ENCODE assay signal across 13 cellular contexts in genomic region chr12:24950231-24950834, GRCh38. TPM values are rescaled to one million over a fixed set of nuclear protein-coding genes. Genes with fewer than 3 reads are reported as not detected.
A peak's percentile ranks its signal among the peaks of the same experiment; 100 is the strongest.
DNase-seq lines count a peak whose midpoint lies in the region; ATAC-seq, FAIRE-seq and TF ChIP-seq lines count a peak whose summit lies in the region.
"Had no signal": no experiment of that assay in that cellular context is flagged by ENCODE, and none has a peak within 500 bp of the region (broad histone marks: within the 10 kb centered on the region; RNA-seq: fewer than 3 reads in every experiment).

No MANE protein-coding gene starts in this region.

- ATAC-seq in GM21390 (IDR thresholded peaks at IDR 0.05; ENCODE audit: unreplicated experiment) (peak; percentile 43), HG03439 (IDR thresholded peaks at IDR 0.05; ENCODE audit: unreplicated experiment) (peak; percentile 41), GM19328 (IDR thresholded peaks at IDR 0.05; ENCODE audit: unreplicated experiment) (no peak)
- no peak for ATAC-seq in activated CD8-positive, alpha-beta T cell treated with anti-CD3 and anti-CD28 coated beads for 36 hours
- ATAC-seq in effector memory CD8-positive, alpha-beta T cell (replicated peaks): no peak
- ATAC-seq: left cardiac atrium, sciatic nerve had no signal

- CTCF ChIA-PET in activated CD8-positive, alpha-beta T cell treated with anti-CD3 and anti-CD28 coated beads for 36 hours (lab: Charles Lee): no interaction called here

- peaks cover 10% of the 10 kb centered on the region for H3K27me3 Mint-ChIP-seq in brain
- H3K27me3 Mint-ChIP-seq in activated CD8-positive, alpha-beta T cell treated with anti-CD3 and anti-CD28 coated beads for 36 hours: peaks cover 31% of the 10 kb centered on the region
- peaks cover 57 to 65% of the 10 kb centered on the region in 2 donors for H3K27me3 Mint-ChIP-seq in effector memory CD8-positive, alpha-beta T cell

- no peaks in the 10 kb centered on the region for H3K36me3 Mint-ChIP-seq in brain
- peaks cover 15% of the 10 kb centered on the region for H3K36me3 Mint-ChIP-seq in activated CD8-positive, alpha-beta T cell treated with anti-CD3 and anti-CD28 coated beads for 36 hours (ENCODE audit: low read depth)
- H3K36me3 Mint-ChIP-seq in effector memory CD8-positive, alpha-beta T cell (ENCODE audit: insufficient read depth): peaks cover 3% of the 10 kb centered on the region

- POLR2A ChIA-PET in activated CD8-positive, alpha-beta T cell treated with anti-CD3 and anti-CD28 coated beads for 36 hours (lab: Charles Lee): no interaction called here

- peaks cover 0 to 3% (median 0%) of the 10 kb centered on the region in 5 experiments for H3K9me3 Mint-ChIP-seq in brain
- H3K9me3 Mint-ChIP-seq in activated CD8-positive, alpha-beta T cell treated with anti-CD3 and anti-CD28 coated beads for 36 hours: no peaks in the 10 kb centered on the region
- H3K9me3 Mint-ChIP-seq in effector memory CD8-positive, alpha-beta T cell: no peaks in the 10 kb centered on the region
- H3K9me3 Mint-ChIP-seq: T-helper 1 cell treated with Interleukin-12 subunit alpha and Interleukin-12 subunit beta and Interleukin-4 antibody, amounts not matched to agents 30 μg/mL and 1 μg/mL, for 36 hours had no signal

- intact Hi-C loops in activated CD8-positive, alpha-beta T cell treated with anti-CD3 and anti-CD28 coated beads for 36 hours (cut with micrococcal nuclease): no loop called here

- H3K4me1 Mint-ChIP-seq in brain: peaks cover 53% of the 10 kb centered on the region
- H3K4me1 Mint-ChIP-seq in activated CD8-positive, alpha-beta T cell treated with anti-CD3 and anti-CD28 coated beads for 36 hours (ENCODE audit: low read depth): peaks cover 45% of the 10 kb centered on the region
- H3K4me1 Mint-ChIP-seq in effector memory CD8-positive, alpha-beta T cell (ENCODE audit: low read depth in 2 of 2): peaks cover 13 to 18% of the 10 kb centered on the region in 2 donors

- FAIRE-seq in GM12892 (lab: Jason Lieb, UNC): peak; percentile 85

- 0 out of 2 replicates have a peak, but pooled peaks have one; percentile 3 for TF ChIP-seq POLR2A in GM12892 (IDR thresholded peaks at IDR 0.05; ENCODE audit: low read depth, low read length)

- TF ChIP-seq CTCF in brain (conservative IDR thresholded peaks at IDR 0.05): no peak
- TF ChIP-seq CTCF in activated CD8-positive, alpha-beta T cell treated with anti-CD3 and anti-CD28 coated beads for 36 hours (IDR thresholded peaks at IDR 0.05): no peak

- peak overlapping the region in 2 of 5 experiments; percentile 23 to 38 for H3K27ac Mint-ChIP-seq in brain
- H3K27ac Mint-ChIP-seq in activated CD8-positive, alpha-beta T cell treated with anti-CD3 and anti-CD28 coated beads for 36 hours: no peak overlapping the region
- no peak overlapping the region for H3K27ac Mint-ChIP-seq in effector memory CD8-positive, alpha-beta T cell

- peak overlapping the region in 3 of 5 experiments; percentile 55 to 90 (median 66) for H3K4me3 Mint-ChIP-seq in brain
- H3K4me3 Mint-ChIP-seq in activated CD8-positive, alpha-beta T cell treated with anti-CD3 and anti-CD28 coated beads for 36 hours: no peak overlapping the region
- H3K4me3 Mint-ChIP-seq in effector memory CD8-positive, alpha-beta T cell: no peak overlapping the region

- DNase-seq in GM12892 (ENCODE audit: insufficient read length) (no peak), NCI-H2171 (lab: John Stamatoyannopoulos, UW) (no peak)
- no peak for DNase-seq in activated CD8-positive, alpha-beta T cell treated with anti-CD3 and anti-CD28 coated beads for 36 hours
- no peak for DNase-seq in effector memory CD8-positive, alpha-beta T cell
- DNase-seq: activated effector memory CD4-positive, alpha-beta T cell treated with anti-CD3 and anti-CD28 coated beads, Interleukin-2, amount 50 U/mL, for 16 hours; left cardiac atrium; stimulated activated naive CD4-positive, alpha-beta T cell had no signal

RNA-seq across cellular contexts. Expression of gene BCAT1, which starts 1.4 kb away (rescaled TPM):
- polyA plus RNA-seq in GM12892 (2012; ENCODE audit: missing spikeins): 60.5 TPM
- 1.3 TPM for polyA plus RNA-seq in brain (ENCODE audit: insufficient read depth, low read depth, low replicate concordance)
- total RNA-seq in activated CD8-positive, alpha-beta T cell treated with anti-CD3 and anti-CD28 coated beads for 36 hours: 10 to 100 TPM; 53.3 to 55.6 TPM

Comparison
In these comparisons a context has a peak if more than half of its experiments do, and no peak if none do; other contexts are left out.
1. ATAC-seq: peak in GM21390 (single experiment) and HG03439 (single experiment); none in GM19328 (single experiment), activated CD8-positive, alpha-beta T cell treated with anti-CD3 and anti-CD28 coated beads for 36 hours (single experiment) and effector memory CD8-positive, alpha-beta T cell (single experiment).
2. H3K4me3 Mint-ChIP-seq: peak in brain (3 of 5); none in activated CD8-positive, alpha-beta T cell treated with anti-CD3 and anti-CD28 coated beads for 36 hours (single experiment) and effector memory CD8-positive, alpha-beta T cell (0 of 2).